In the genomic region with DNA sequence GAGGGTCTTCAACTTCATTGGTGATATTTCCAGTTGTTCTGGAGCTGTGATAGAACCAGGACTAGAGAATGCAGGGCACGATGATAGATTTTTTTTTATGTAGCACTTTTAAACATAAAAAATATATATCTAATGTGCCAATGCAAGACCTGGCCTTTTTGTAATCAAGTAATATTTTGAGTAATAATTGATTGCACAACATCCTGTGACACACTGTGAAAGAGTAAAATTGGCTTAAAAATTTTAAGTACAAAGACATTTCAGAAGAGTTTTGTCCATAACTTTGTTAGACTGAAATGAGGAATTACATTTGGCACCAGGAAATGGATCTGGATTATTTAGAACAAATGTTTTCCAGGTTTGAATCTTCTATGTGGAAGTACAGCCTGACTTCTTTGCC, we compare ENCODE assay signal across 11 cellular contexts. TPM values are rescaled to one million over a fixed set of nuclear protein-coding genes. Genes with fewer than 3 reads are reported as not detected.
DNase-seq lines count a peak whose midpoint lies in the region; ATAC-seq, FAIRE-seq and TF ChIP-seq lines count a peak whose summit lies in the region.
"Had no signal": no experiment of that assay in that cellular context is flagged by ENCODE, and none has a peak within 500 bp of the region (broad histone marks: within the 10 kb centered on the region; RNA-seq: fewer than 3 reads in every experiment).

No MANE protein-coding gene starts in this region.

- no peak for TF ChIP-seq CTCF in adrenal gland (IDR thresholded peaks at IDR 0.05)
- no peak for TF ChIP-seq CTCF in HepG2 (CRISPR knock-in tag; IDR thresholded peaks at IDR 0.05)
- no peak for TF ChIP-seq CTCF in tibial nerve (IDR thresholded peaks at IDR 0.05)
- no peak for TF ChIP-seq CTCF in Calu3 (IDR thresholded peaks at IDR 0.05; ENCODE audit: unreplicated experiment)

- in situ Hi-C loops in HepG2 (cut with HindIII; ENCODE audit: extremely low pct_ligation_motif_present, low pct_unique_long_range_greater_than_20kb): no loop called here

- H4K20me1 ChIP-seq in HepG2 (ENCODE audit: insufficient read depth, low read length): no peaks in the 10 kb centered on the region

- peak overlapping the region; percentile 99 for H3K27ac Mint-ChIP-seq in activated T-cell treated with anti-CD3 and anti-CD28 coated beads, Interleukin-2, amount 50 U/mL, for 72 hours
- H3K27ac Mint-ChIP-seq in Calu3 (ENCODE audit: unreplicated experiment): no peak overlapping the region

- 64 to 69% (median 68%) methylated on average over 1 of the region's 1 CpG for WGBS in adrenal gland, 4 donors
- WGBS in HepG2 (ENCODE audit: low lambda C conversion rate): 85% methylated on average over 1 of the region's 1 CpG
- whole genome bisulfite sequencing in tibial nerve, 2 donors: 76 to 80% methylated on average over 1 of the region's 1 CpG

- CTCF ChIA-PET in HepG2 (lab: Yijun Ruan, JAX; ENCODE audit: low intra/inter-chr PET ratio, low total read pairs): no interaction called here
- CTCF ChIA-PET in Calu3 (lab: Charles Lee): no interaction called here

- no peak overlapping the region for H3K9ac ChIP-seq in HepG2 (ENCODE audit: insufficient read depth, low read depth, low read length)
- H3K9ac ChIP-seq: SK-N-SH had no signal

- peak overlapping the region in 3 of 5 donors; percentile 13 to 91 (median 67) for H3K27ac ChIP-seq in adrenal gland
- no peak overlapping the region for H3K27ac ChIP-seq in HepG2 (ENCODE audit: extremely low read length, insufficient read depth, low read length)
- peak overlapping the region in 3 of 4 donors; percentile 70 to 78 (median 76) for H3K27ac ChIP-seq in tibial nerve

- no peak overlapping the region for H3K4me3 ChIP-seq in adrenal gland
- H3K4me3 ChIP-seq in HepG2 (replicated peaks in 1 of 3; ENCODE audit: insufficient read depth in 1 of 3, low read depth in 2 of 3, low read length in 3 of 3): no peak overlapping the region
- no peak overlapping the region for H3K4me3 ChIP-seq in tibial nerve

- no peaks in the 10 kb centered on the region for H3K9me3 Mint-ChIP-seq in activated T-cell treated with anti-CD3 and anti-CD28 coated beads, Interleukin-2, amount 50 U/mL, for 72 hours
- H3K9me3 Mint-ChIP-seq in Calu3 (ENCODE audit: low read depth, unreplicated experiment): no peaks in the 10 kb centered on the region
- H3K9me3 Mint-ChIP-seq: H9 had no signal

- POLR2A ChIA-PET in HepG2 (lab: Yijun Ruan, JAX): no interaction called here

- H2AFZ ChIP-seq in HepG2 (ENCODE audit: low read length): no peak overlapping the region

- peak overlapping the region; percentile 84 to 94 for H3K4me3 Mint-ChIP-seq in activated T-cell treated with anti-CD3 and anti-CD28 coated beads, Interleukin-2, amount 50 U/mL, for 72 hours
- no peak overlapping the region for H3K4me3 Mint-ChIP-seq in Calu3 (ENCODE audit: low read depth, unreplicated experiment)
- H3K4me3 Mint-ChIP-seq: H9 had no signal

- no peak for DNase-seq in activated T-cell treated with anti-CD3 and anti-CD28 coated beads, Interleukin-2, amount 50 U/mL, for 72 hours
- no peak for DNase-seq in activated T-cell treated with anti-CD3 and anti-CD28 coated beads, Interleukin-2, amount 50 U/mL, for 1 hour
- DNase-seq in adrenal gland: no peak
- DNase-seq in HepG2 (ENCODE audit: low spot score): no peak
- DNase-seq in tibial nerve (ENCODE audit: low spot score in 2 of 2): no peak
- DNase-seq in Calu3: no peak
- no peak for DNase-seq in A172 (ENCODE audit: low spot score)
- DNase-seq: H9, NCI-H69, SK-N-SH had no signal

- no peaks in the 10 kb centered on the region for H3K36me3 ChIP-seq in adrenal gland (replicated peaks in 1 of 2)
- H3K36me3 ChIP-seq in HepG2 (replicated peaks in 1 of 2; ENCODE audit: control insufficient read depth in 1 of 2, insufficient read depth in 2 of 2, low read length in 2 of 2): no peaks in the 10 kb centered on the region
- H3K36me3 ChIP-seq in tibial nerve: no peaks in the 10 kb centered on the region

- H3K27me3 ChIP-seq in adrenal gland (no peaks in the 10 kb centered on the region), HepG2 (ENCODE audit: control insufficient read depth in 1 of 2, insufficient read depth in 2 of 2, low read length in 2 of 2) (peaks cover 0 to 1% of the 10 kb centered on the region in 2 experiments; a peak in 1 of 5 replicates), tibial nerve (no peaks in the 10 kb centered on the region)

- FAIRE-seq in HepG2 (lab: Jason Lieb, UNC): no peak

- no peaks in the 10 kb centered on the region for H3K9me3 ChIP-seq in adrenal gland (replicated peaks in 1 of 3)
- H3K9me3 ChIP-seq in HepG2 (ENCODE audit: low read length): no peaks in the 10 kb centered on the region
- H3K9me3 ChIP-seq in tibial nerve: no peaks in the 10 kb centered on the region
- H3K9me3 ChIP-seq: SK-N-SH had no signal

- no peak for TF ChIP-seq POLR2A in adrenal gland (IDR thresholded peaks at IDR 0.05)
- no peak for TF ChIP-seq POLR2A in HepG2 (IDR thresholded peaks at IDR 0.05; ENCODE audit: insufficient read depth in 1 of 2, low read depth in 2 of 2, low read length in 2 of 2)
- TF ChIP-seq POLR2A in tibial nerve (IDR thresholded peaks at IDR 0.05): no peak

- ATAC-seq in activated T-cell treated with anti-CD3 and anti-CD28 coated beads, Interleukin-2, amount 50 U/mL, for 72 hours (replicated peaks in 1 of 2): no peak
- ATAC-seq in HepG2 (no peak), GM18520 (IDR thresholded peaks at IDR 0.05; ENCODE audit: unreplicated experiment) (no peak)

- TF ChIP-seq RAD21 in HepG2 (CRISPR knock-in tag; IDR thresholded peaks at IDR 0.05): no peak

- intact Hi-C loops in adrenal gland (cut with DNase I): no loop called here
- intact Hi-C loops in HepG2 (cut with micrococcal nuclease; ENCODE audit: unreplicated experiment): no loop called here
- intact Hi-C loops in Calu3 (cut with micrococcal nuclease; ENCODE audit: unreplicated experiment): no loop called here

- TF ChIP-seq EP300 in HepG2 (IDR thresholded peaks at IDR 0.05; ENCODE audit: low read depth in 2 of 2, low read length in 2 of 2) (no peak), HepG2 (CRISPR knock-in tag; IDR thresholded peaks at IDR 0.05; ENCODE audit: borderline replicate concordance) (no peak), tibial nerve (IDR thresholded peaks at IDR 0.05) (no peak)

- H3K36me3 Mint-ChIP-seq in activated T-cell treated with anti-CD3 and anti-CD28 coated beads, Interleukin-2, amount 50 U/mL, for 72 hours (ENCODE audit: insufficient read depth in 2 of 2): peaks cover 7 to 8% of the 10 kb centered on the region in 2 donors
- H3K36me3 Mint-ChIP-seq in Calu3 (ENCODE audit: insufficient read depth, unreplicated experiment): no peaks in the 10 kb centered on the region

- H3K79me2 ChIP-seq in HepG2 (ENCODE audit: insufficient read depth, low read length): no peaks in the 10 kb centered on the region

- H3K4me2 ChIP-seq in HepG2 (ENCODE audit: low read depth, low read length): no peak overlapping the region
- H3K4me2 ChIP-seq: SK-N-SH had no signal

- BruUV-seq in HepG2 (replicated peaks; lab: Mats Ljungman, UMichigan) (no TSS peak), Calu3 (replicated peaks; lab: Mats Ljungman, UMichigan) (no TSS peak)

- H3K4me1 Mint-ChIP-seq in activated T-cell treated with anti-CD3 and anti-CD28 coated beads, Interleukin-2, amount 50 U/mL, for 72 hours (ENCODE audit: low read depth): peaks cover 99% of the 10 kb centered on the region
- H3K4me1 Mint-ChIP-seq in Calu3 (ENCODE audit: low read depth, unreplicated experiment): no peaks in the 10 kb centered on the region

- no peaks in the 10 kb centered on the region for H3K27me3 Mint-ChIP-seq in activated T-cell treated with anti-CD3 and anti-CD28 coated beads, Interleukin-2, amount 50 U/mL, for 72 hours (ENCODE audit: low read depth)
- no peaks in the 10 kb centered on the region for H3K27me3 Mint-ChIP-seq in Calu3 (ENCODE audit: unreplicated experiment)

- peaks cover 0 to 9% of the 10 kb centered on the region in 2 donors for H3K4me1 ChIP-seq in adrenal gland (replicated peaks in 1 of 2)
- H3K4me1 ChIP-seq in HepG2 (ENCODE audit: insufficient read depth, low read length): no peaks in the 10 kb centered on the region
- H3K4me1 ChIP-seq in tibial nerve: peaks cover 0 to 20% (median 3%) of the 10 kb centered on the region in 4 donors

TF ChIP-seq in HepG2, 621 proteins besides CTCF, POLR2A, EP300 and RAD21:
- TF ChIP-seq CEBPB (IDR thresholded peaks at IDR 0.05; ENCODE audit: borderline replicate concordance, low read depth, low read length): peak; percentile 73
- TF ChIP-seq RFX3 (CRISPR knock-in tag; IDR thresholded peaks at IDR 0.05): no peak

RNA-seq across cellular contexts. Expression of a gene that starts 22.1 kb away (rescaled TPM):
- total RNA-seq in activated T-cell treated with anti-CD3 and anti-CD28 coated beads, Interleukin-2, amount 50 U/mL, for 72 hours: 100 to 1,000 TPM; 127 to 143 TPM
- total RNA-seq in adrenal gland (10 to 100 TPM; 13.6 to 28.1 (median 19.3) TPM), HepG2 (2016; rRNA removed; fragmentation: Illumina TruSeq; extraction: Trizol) (1.3 and 1.9 TPM in 2 replicates), tibial nerve (10 to 100 TPM; 26.4 to 33.9 (median 29.2) TPM), Calu3 (2022) (18.5 and 22.3 TPM in 2 replicates)
- polyA plus RNA-seq in adrenal gland (10 to 100 TPM in 1 of 3 donors, 1 to 10 TPM in 2; 7.8 to 11.6 (median 9.9) TPM), HepG2 (2011; rRNA removed) (0.47 and 0.48 TPM in 2 replicates)
- 0.40 and 0.44 TPM in 2 replicates for total RNA-seq in HepG2 (2016; cell fraction: cytosol; rRNA removed; fragmentation: Illumina TruSeq; extraction: Trizol; ENCODE audit: low read depth)
- 1.0 and 1.8 TPM in 2 replicates for total RNA-seq in HepG2 (2016; cell fraction: insoluble cytoplasmic fraction; rRNA removed; fragmentation: Illumina TruSeq; extraction: Trizol)
- total RNA-seq in HepG2 (2016; cell fraction: membrane; rRNA removed; fragmentation: Illumina TruSeq; extraction: Trizol): 0.93 and 1.4 TPM in 2 replicates
- total RNA-seq in HepG2 (2016; cell fraction: nucleus; rRNA removed; fragmentation: Illumina TruSeq; extraction: Trizol): 2.2 and 3.9 TPM in 2 replicates
- 0.31 and 0.72 TPM in 2 replicates for polyA plus RNA-seq in HepG2 (2011; cell fraction: cytosol; rRNA removed)
- 0.48 and 0.74 TPM in 2 replicates for polyA plus RNA-seq in HepG2 (2011; cell fraction: nucleus; rRNA removed)
- polyA plus RNA-seq in HepG2 (2012): 0.24 and 1.3 TPM in 2 replicates
- polyA plus RNA-seq in HepG2 (2016; cell fraction: cytosol; fragmentation: Illumina TruSeq; extraction: Trizol; ENCODE audit: low read depth): 0.06 and 0.10 TPM in 2 replicates
- 0.99 and 1.9 TPM in 2 replicates for polyA plus RNA-seq in HepG2 (2016; cell fraction: insoluble cytoplasmic fraction; fragmentation: Illumina TruSeq; extraction: Trizol; ENCODE audit: low read depth)
- 0.19 and 0.48 TPM in 2 replicates for polyA plus RNA-seq in HepG2 (2016; cell fraction: membrane; fragmentation: Illumina TruSeq; extraction: Trizol; ENCODE audit: low read depth)
- polyA plus RNA-seq in HepG2 (2016; cell fraction: nucleus; fragmentation: Illumina TruSeq; extraction: Trizol; ENCODE audit: insufficient read depth, low read depth): 0.91 and 1.4 TPM in 2 replicates
- polyA minus RNA-seq in HepG2 (2011; rRNA and poly(A)+ RNA removed; ENCODE audit: low replicate concordance): 1.9 and 3.2 TPM in 2 replicates
- 1.7 TPM in 1 of 2 replicates, not detected in the other for polyA minus RNA-seq in HepG2 (2011; cell fraction: cytosol; rRNA and poly(A)+ RNA removed)
- 1.2 and 1.3 TPM in 2 replicates for polyA minus RNA-seq in HepG2 (2011; cell fraction: nucleus; rRNA and poly(A)+ RNA removed)
- total RNA-seq in A172 (2014; rRNA removed; shearing (Covaris generic)): 2.0 and 3.5 TPM in 2 replicates
